Comparison of ENCODE assay signal across 9 cellular contexts in the genomic region with DNA sequence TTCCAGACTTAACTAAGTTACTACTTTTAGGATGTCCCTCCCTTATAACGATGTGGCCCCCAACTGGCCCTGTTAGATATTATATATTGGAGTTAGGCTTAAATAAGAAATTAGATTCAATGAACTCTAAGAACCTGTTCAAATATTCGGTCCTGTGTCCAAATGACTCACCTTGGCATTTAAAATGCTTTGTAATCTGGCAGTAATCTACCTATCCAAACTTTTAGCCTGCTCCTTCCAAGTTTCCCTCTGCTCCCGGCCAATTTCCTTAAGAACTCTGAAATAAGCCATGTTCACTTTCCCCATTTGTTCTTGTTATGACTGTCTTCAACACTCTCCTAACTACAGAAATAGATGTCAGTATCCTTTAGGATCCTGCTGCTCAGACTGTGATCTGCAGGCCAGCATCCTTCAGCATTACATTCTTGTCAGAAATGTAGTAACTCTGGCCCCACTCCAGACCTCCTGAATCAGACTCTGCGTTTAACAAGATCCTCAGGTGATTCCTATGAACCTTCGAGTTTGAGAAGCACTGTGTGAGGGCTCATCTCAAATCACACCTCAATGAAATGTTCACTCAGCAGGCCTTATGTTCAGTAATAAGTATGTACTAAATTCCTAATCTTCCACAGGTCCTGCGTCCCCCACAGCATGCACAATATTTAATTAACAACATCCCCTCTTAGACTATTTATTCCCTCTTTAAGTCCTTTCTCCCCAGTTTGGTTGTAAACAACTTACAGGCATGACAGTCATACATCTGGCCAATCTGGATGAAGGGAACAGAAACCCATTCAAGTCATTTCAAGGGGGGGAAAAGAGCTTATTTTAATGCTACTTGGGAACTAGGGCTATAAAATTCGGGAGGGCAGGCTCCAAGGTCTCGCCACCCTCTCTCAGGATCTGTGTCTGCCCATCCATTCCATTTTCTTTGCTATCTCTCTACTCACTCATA. TPM values are rescaled to one million over a fixed set of nuclear protein-coding genes. Genes with fewer than 3 reads are reported as not detected.
DNase-seq lines count a peak whose midpoint lies in the region; ATAC-seq and TF ChIP-seq lines count a peak whose summit lies in the region.
"Had no signal": no experiment of that assay in that cellular context is flagged by ENCODE, and none has a peak within 500 bp of the region (broad histone marks: within the 10 kb centered on the region; RNA-seq: fewer than 3 reads in every experiment).

No MANE protein-coding gene starts in this region.

- H3K27ac ChIP-seq in CD4-positive, CD25-positive, alpha-beta regulatory T cell (ENCODE audit: insufficient read depth, low read length, poor library complexity, severe bottlenecking), result peak overlapping the region; percentile 20
- no peak overlapping the region for H3K27ac ChIP-seq in KMS-11
- peak overlapping the region; percentile 1 to 94 (median 92) for H3K27ac ChIP-seq in body of pancreas
- H3K27ac ChIP-seq in testis, result no peak overlapping the region

- H3K4me1 ChIP-seq in CD4-positive, CD25-positive, alpha-beta regulatory T cell (ENCODE audit: control insufficient read depth, insufficient read depth, low read length, poor library complexity, severe bottlenecking), result peaks cover 29% of the 10 kb centered on the region
- H3K4me1 ChIP-seq in KMS-11 (ENCODE audit: low read depth, poor library complexity, severe bottlenecking), result peaks cover 24% of the 10 kb centered on the region
- H3K4me1 ChIP-seq in body of pancreas, result peaks cover 46% of the 10 kb centered on the region
- H3K4me1 ChIP-seq in testis, result peaks cover 2% of the 10 kb centered on the region

- no peaks in the 10 kb centered on the region for H3K27me3 ChIP-seq in CD4-positive, CD25-positive, alpha-beta regulatory T cell (ENCODE audit: control insufficient read depth, insufficient read depth, low read length)
- H3K27me3 ChIP-seq in KMS-11 (ENCODE audit: insufficient read depth, low read depth) (no peaks in the 10 kb centered on the region), body of pancreas (no peaks in the 10 kb centered on the region), testis (no peaks in the 10 kb centered on the region)

- no peaks in the 10 kb centered on the region for H3K36me3 ChIP-seq in CD4-positive, CD25-positive, alpha-beta regulatory T cell (ENCODE audit: control insufficient read depth, insufficient read depth, low read length)
- H3K36me3 ChIP-seq in KMS-11 (ENCODE audit: insufficient read depth) (no peaks in the 10 kb centered on the region), body of pancreas (replicated peaks in 1 of 2; ENCODE audit: insufficient read depth in 1 of 2, low read depth in 2 of 2) (no peaks in the 10 kb centered on the region), testis (ENCODE audit: low read depth, missing control alignments) (no peaks in the 10 kb centered on the region)

- peaks cover 16% of the 10 kb centered on the region; the same call in 1 of the 2 replicates for H3K79me2 ChIP-seq in KMS-11 (ENCODE audit: insufficient read depth, low read depth)

- TF ChIP-seq CTCF in KMS-11 (conservative IDR thresholded peaks at IDR 0.05; ENCODE audit: low read depth, low read length), result no peak
- no peak for TF ChIP-seq CTCF in body of pancreas (IDR thresholded peaks at IDR 0.05)
- no peak for TF ChIP-seq CTCF in testis (IDR thresholded peaks at IDR 0.05)

- TF ChIP-seq POLR2A in body of pancreas (IDR thresholded peaks at IDR 0.05) (no peak), testis (IDR thresholded peaks at IDR 0.05) (no peak)

- no peak for DNase-seq in CD4-positive, CD25-positive, alpha-beta regulatory T cell
- DNase-seq in body of pancreas, result peak in 2 of 4 donors; percentile 12 to 23
- no peak for DNase-seq in natural killer cell treated with Interleukin-12 subunit alpha and Interleukin-12 subunit beta and Interleukin-15 and Interleukin-18, amount 100 ng/mL, for 72 hours (ENCODE audit: low spot score)
- DNase-seq in cortex of kidney (lab: John Stamatoyannopoulos, UW), result no peak
- DNase-seq in testis, result no peak
- no peak for DNase-seq in stimulated activated CD4-positive, alpha-beta T cell treated with anti-CD3 and anti-CD28 coated beads, Interleukin-1b, Interleukin-23, amount 100 ng/mL, for 48 hours
- DNase-seq: DMS153 had no signal

- no peaks in the 10 kb centered on the region for H3K9me3 ChIP-seq in CD4-positive, CD25-positive, alpha-beta regulatory T cell (ENCODE audit: control insufficient read depth in 2 of 2, low read length in 2 of 2)
- H3K9me3 ChIP-seq in body of pancreas (no peaks in the 10 kb centered on the region), testis (no peaks in the 10 kb centered on the region)

- peaks cover 23% of the 10 kb centered on the region for H3K36me3 Mint-ChIP-seq in CD4-positive, CD25-positive, alpha-beta regulatory T cell
- H3K36me3 Mint-ChIP-seq in natural killer cell treated with Interleukin-12 subunit alpha and Interleukin-12 subunit beta and Interleukin-15 and Interleukin-18, amount 100 ng/mL, for 72 hours, result peaks cover 34% of the 10 kb centered on the region

- no peak overlapping the region for H3K9ac ChIP-seq in KMS-11

- WGBS in body of pancreas, 2 donors, result 46 to 47% methylated on average over 8 of the region's 8 CpGs
- 86 to 91% methylated on average over 8 of the region's 8 CpGs for WGBS in testis, 2 donors

- peak overlapping the region; percentile 13 to 98 (median 95) for H3K4me3 Mint-ChIP-seq in CD4-positive, CD25-positive, alpha-beta regulatory T cell
- H3K4me3 Mint-ChIP-seq in natural killer cell treated with Interleukin-12 subunit alpha and Interleukin-12 subunit beta and Interleukin-15 and Interleukin-18, amount 100 ng/mL, for 72 hours, result peak overlapping the region; percentile 83

- H3K4me2 ChIP-seq in KMS-11, result peak overlapping the region; percentile 88

- ATAC-seq in CD4-positive, CD25-positive, alpha-beta regulatory T cell (ENCODE audit: low read depth in 2 of 2), result no peak
- ATAC-seq in body of pancreas (no peak), HG02798 (IDR thresholded peaks at IDR 0.05; ENCODE audit: poor library complexity, unreplicated experiment) (no peak)
- ATAC-seq in natural killer cell treated with Interleukin-12 subunit alpha and Interleukin-12 subunit beta and Interleukin-15 and Interleukin-18, amount 100 ng/mL, for 72 hours, result no peak

- no peaks in the 10 kb centered on the region for H4K20me1 ChIP-seq in KMS-11 (ENCODE audit: insufficient read depth)

- no peak overlapping the region for H2AFZ ChIP-seq in KMS-11 (ENCODE audit: low read depth)

- peak overlapping the region; percentile 91 for H3K4me3 ChIP-seq in CD4-positive, CD25-positive, alpha-beta regulatory T cell (ENCODE audit: low read depth, low read length)
- H3K4me3 ChIP-seq in KMS-11 (IDR thresholded peaks at IDR 0.05; ENCODE audit: insufficient read depth, low read depth, low read length), result no peak overlapping the region
- no peak overlapping the region for H3K4me3 ChIP-seq in body of pancreas
- H3K4me3 ChIP-seq in testis, result no peak overlapping the region

- H3K4me1 Mint-ChIP-seq in CD4-positive, CD25-positive, alpha-beta regulatory T cell, result peaks cover 38 to 71% (median 61%) of the 10 kb centered on the region in 4 donors
- peaks cover 54 to 56% of the 10 kb centered on the region in 2 donors for H3K4me1 Mint-ChIP-seq in natural killer cell treated with Interleukin-12 subunit alpha and Interleukin-12 subunit beta and Interleukin-15 and Interleukin-18, amount 100 ng/mL, for 72 hours (ENCODE audit: low read depth in 2 of 2)

- peak overlapping the region in 2 of 3 donors; percentile 18 to 22 for H3K27ac Mint-ChIP-seq in CD4-positive, CD25-positive, alpha-beta regulatory T cell
- peak overlapping the region; percentile 89 to 96 for H3K27ac Mint-ChIP-seq in natural killer cell treated with Interleukin-12 subunit alpha and Interleukin-12 subunit beta and Interleukin-15 and Interleukin-18, amount 100 ng/mL, for 72 hours

- H3K9me3 Mint-ChIP-seq in CD4-positive, CD25-positive, alpha-beta regulatory T cell, result peaks cover 0 to 14% (median 1%) of the 10 kb centered on the region in 7 donors
- H3K9me3 Mint-ChIP-seq in natural killer cell treated with Interleukin-12 subunit alpha and Interleukin-12 subunit beta and Interleukin-15 and Interleukin-18, amount 100 ng/mL, for 72 hours, result peaks cover 14% of the 10 kb centered on the region

- no peaks in the 10 kb centered on the region for H3K27me3 Mint-ChIP-seq in CD4-positive, CD25-positive, alpha-beta regulatory T cell
- no peaks in the 10 kb centered on the region for H3K27me3 Mint-ChIP-seq in natural killer cell treated with Interleukin-12 subunit alpha and Interleukin-12 subunit beta and Interleukin-15 and Interleukin-18, amount 100 ng/mL, for 72 hours

- intact Hi-C loops in body of pancreas (cut with DNase I), result no loop called here
- intact Hi-C loops in testis (cut with DNase I; ENCODE audit: low total_unique reads), result no loop called here

RNA-seq across cellular contexts. Expression of a gene that starts 3.0 kb away (rescaled TPM):
- total RNA-seq in CD4-positive, CD25-positive, alpha-beta regulatory T cell, result 49.9 TPM
- polyA plus RNA-seq in CD4-positive, CD25-positive, alpha-beta regulatory T cell, result 10 to 100 TPM in 1 of 4 donors, 1 to 10 TPM in 3; 6.3 to 10.1 (median 8.1) TPM
- total RNA-seq in body of pancreas (10 to 100 TPM; 37.4 to 70.9 TPM), testis (10 to 100 TPM; 18.8 to 32.5 TPM)
- total RNA-seq in natural killer cell treated with Interleukin-12 subunit alpha and Interleukin-12 subunit beta and Interleukin-15 and Interleukin-18, amount 100 ng/mL, for 72 hours, result 10 to 100 TPM; 20.5 to 52.9 TPM
- polyA plus RNA-seq in testis (ENCODE audit: insufficient read depth, low read depth, low replicate concordance), result 5.5 TPM

Comparison
In these comparisons a context has a peak if more than half of its experiments do, and no peak if none do; other contexts are left out.
1. H3K27ac ChIP-seq: peak in CD4-positive, CD25-positive, alpha-beta regulatory T cell (single experiment) and body of pancreas (4 of 4); none in KMS-11 (single experiment) and testis (0 of 2).